ENCODE assay signal across 22 cellular contexts in the genomic region with DNA sequence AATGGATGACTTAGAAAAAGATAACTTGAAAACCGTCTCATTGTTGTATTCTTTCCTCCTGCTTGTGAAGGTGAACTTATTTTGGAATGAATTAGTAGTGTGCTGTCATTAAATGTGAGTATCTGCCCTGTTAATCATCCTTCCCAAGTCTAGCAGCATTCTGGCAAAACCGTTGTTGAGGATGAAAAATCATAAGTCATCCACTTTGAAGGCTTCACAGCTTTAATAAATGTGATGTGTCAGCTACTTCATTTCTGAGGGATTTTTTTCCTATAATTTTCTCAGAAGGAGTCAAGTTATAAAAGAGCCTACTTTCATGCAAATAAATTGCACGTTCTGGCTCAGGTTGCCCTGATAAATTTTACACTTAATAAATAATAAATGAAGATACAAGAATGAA.
"Had no signal": no experiment of that assay in that cellular context is flagged by ENCODE, and none has a peak within 500 bp of the region (broad histone marks: within the 10 kb centered on the region; RNA-seq: fewer than 3 reads in every experiment).

No MANE protein-coding gene starts in this region.

- H3K27ac Mint-ChIP-seq: dendritic cell treated with granulocyte-macrophage colony-stimulating factor and Interleukin-4, amounts not matched to agents 40 ng/mL and 50 ng/mL, for 4 days; effector memory CD8-positive, alpha-beta T cell; natural killer cell; neural progenitor cell had no signal

- H3K4me2 ChIP-seq: neural progenitor cell had no signal

- H3K4me3 Mint-ChIP-seq: dendritic cell treated with granulocyte-macrophage colony-stimulating factor and Interleukin-4, amounts not matched to agents 40 ng/mL and 50 ng/mL, for 4 days; effector memory CD8-positive, alpha-beta T cell; natural killer cell; neural progenitor cell had no signal

- DNase-seq: cerebellar nuclear complex; effector memory CD8-positive, alpha-beta T cell; esophagus squamous epithelium; foreskin melanocyte; head of caudate nucleus; hippocampal formation; mammary epithelial cell; natural killer cell; nucleus accumbens; pancreas; stimulated activated CD4-positive, alpha-beta T cell treated with anti-CD3 and anti-CD28 coated beads, Interleukin-12 subunit alpha, Interleukin-12 subunit beta, amount 100 ng/mL, for 4 hours; stimulated activated naive CD4-positive, alpha-beta T cell; stomach; substantia nigra; transverse colon had no signal

- H2AFZ ChIP-seq: neural progenitor cell had no signal

- H3K4me1 ChIP-seq: esophagus squamous epithelium, neural progenitor cell, prostate gland, stomach, transverse colon had no signal

- H3K27me3 ChIP-seq: esophagus squamous epithelium, neural progenitor cell, pancreas, stomach, transverse colon had no signal

- H3K4me3 ChIP-seq: esophagus squamous epithelium, neural progenitor cell, pancreas, prostate gland, skin epidermis, stomach, thoracic aorta, transverse colon had no signal

- H3K9ac ChIP-seq: neural progenitor cell had no signal

- H3K4me1 Mint-ChIP-seq: natural killer cell had no signal

- H3K36me3 Mint-ChIP-seq: natural killer cell, neural progenitor cell had no signal

- H3K9me3 ChIP-seq: esophagus squamous epithelium, pancreas, prostate gland, stomach, thoracic aorta, transverse colon had no signal

- ATAC-seq: effector memory CD8-positive, alpha-beta T cell; natural killer cell; pancreas; sciatic nerve had no signal

- H3K27ac ChIP-seq: esophagus squamous epithelium, neural progenitor cell, pancreas, prostate gland, stomach, thoracic aorta, transverse colon had no signal

- H3K9me3 Mint-ChIP-seq: effector memory CD8-positive, alpha-beta T cell; natural killer cell; neural progenitor cell had no signal

- H3K36me3 ChIP-seq: esophagus squamous epithelium, neural progenitor cell, pancreas, prostate gland, stomach, thoracic aorta, transverse colon had no signal

- FAIRE-seq: colon had no signal
